8 cellular contexts compared by ENCODE assay signal in the genomic region with DNA sequence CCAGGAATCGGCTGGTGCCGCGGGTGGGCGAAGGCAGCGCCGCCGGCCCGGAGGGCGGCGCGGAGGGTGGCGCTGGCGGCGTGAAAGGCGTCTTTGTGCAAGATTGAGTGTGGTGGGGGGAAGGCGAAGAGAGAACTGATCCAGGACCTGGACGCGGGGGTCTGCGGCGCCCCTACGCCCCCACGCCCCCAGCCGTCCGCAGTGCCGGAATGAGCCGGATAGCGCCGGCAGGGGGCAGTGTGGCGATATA. TPM values are rescaled to one million over a fixed set of nuclear protein-coding genes. Genes with fewer than 3 reads are reported as not detected.
DNase-seq lines count a peak whose midpoint lies in the region; ATAC-seq and TF ChIP-seq lines count a peak whose summit lies in the region.

No MANE protein-coding gene starts in this region.

- no peaks in the 10 kb centered on the region for H3K36me3 ChIP-seq in GM23338 (ENCODE audit: insufficient read depth)
- H3K36me3 ChIP-seq in endodermal cell (ENCODE audit: control insufficient read depth, insufficient read depth, low read length): no peaks in the 10 kb centered on the region
- no peaks in the 10 kb centered on the region for H3K36me3 ChIP-seq in muscle layer of colon (ENCODE audit: insufficient read depth, low read length)
- no peaks in the 10 kb centered on the region for H3K36me3 ChIP-seq in thoracic aorta

- peaks cover 14% of the 10 kb centered on the region for H3K4me1 ChIP-seq in GM23338 (ENCODE audit: insufficient read depth)
- H3K4me1 ChIP-seq in endodermal cell (ENCODE audit: control insufficient read depth, insufficient read depth, low read length): peaks cover 3% of the 10 kb centered on the region
- H3K4me1 ChIP-seq in muscle layer of colon (ENCODE audit: insufficient read depth, low read length): peaks cover 12% of the 10 kb centered on the region
- peaks cover 3 to 19% of the 10 kb centered on the region in 2 donors for H3K4me1 ChIP-seq in thoracic aorta (ENCODE audit: control insufficient read depth in 1 of 2, low read depth in 2 of 2)

- H2AFZ ChIP-seq in GM23338: peak overlapping the region; percentile 44

- peaks cover 45% of the 10 kb centered on the region for H3K27me3 ChIP-seq in GM23338 (ENCODE audit: insufficient read depth)
- H3K27me3 ChIP-seq in endodermal cell (ENCODE audit: control insufficient read depth, insufficient read depth, low read length, poor library complexity, severe bottlenecking): no peaks in the 10 kb centered on the region
- no peaks in the 10 kb centered on the region for H3K27me3 ChIP-seq in muscle layer of colon (ENCODE audit: control insufficient read depth in 1 of 2, insufficient read depth in 2 of 2, low read length in 2 of 2)
- H3K27me3 ChIP-seq in thoracic aorta (replicated peaks; ENCODE audit: insufficient read depth): no peaks in the 10 kb centered on the region

- peaks cover 12% of the 10 kb centered on the region; the same call in 1 of the 2 replicates for H3F3A ChIP-seq in GM23338 (replicated peaks; ENCODE audit: low read depth)

- TF ChIP-seq CTCF in GM23338 (conservative IDR thresholded peaks at IDR 0.05; ENCODE audit: low read depth in 2 of 2): peak; percentile 62 to 82
- TF ChIP-seq CTCF in endodermal cell (conservative IDR thresholded peaks at IDR 0.05): peak; percentile 87
- peak; percentile 64 for TF ChIP-seq CTCF in thoracic aorta (IDR thresholded peaks at IDR 0.05)

- peak overlapping the region; percentile 75 for H3K4me3 ChIP-seq in GM23338
- H3K4me3 ChIP-seq in endodermal cell (ENCODE audit: low read length): peak overlapping the region; percentile 98
- H3K4me3 ChIP-seq in muscle layer of colon (ENCODE audit: low read depth in 1 of 2, low read length in 2 of 2): peak overlapping the region; percentile 72 to 87
- H3K4me3 ChIP-seq in thoracic aorta: peak overlapping the region; percentile 81

- peak overlapping the region; percentile 84 for H3K9ac ChIP-seq in endodermal cell (ENCODE audit: extremely low read depth, low read length, poor library complexity, severe bottlenecking)
- H3K9ac ChIP-seq in muscle layer of colon (ENCODE audit: low read length): peak overlapping the region; percentile 16

- H3K27me3 Mint-ChIP-seq in GM23338 (ENCODE audit: insufficient read depth, low read depth, poor library complexity) (peaks cover 44% of the 10 kb centered on the region), endodermal cell (ENCODE audit: insufficient read depth) (no peaks in the 10 kb centered on the region)

- H3K9me2 ChIP-seq in GM23338 (ENCODE audit: insufficient read depth): no peaks in the 10 kb centered on the region

- 0% methylated on average over 1 to 29 of the region's 29 CpGs for WGBS in endodermal cell (ENCODE audit: insufficient coverage in 1 of 2, insufficient read length in 1 of 2), 2 experiments

- no peaks in the 10 kb centered on the region for H3K9me3 ChIP-seq in endodermal cell (ENCODE audit: control insufficient read depth, low read length)
- no peaks in the 10 kb centered on the region for H3K9me3 ChIP-seq in muscle layer of colon (ENCODE audit: low read length)
- H3K9me3 ChIP-seq in thoracic aorta: no peaks in the 10 kb centered on the region

- no peaks in the 10 kb centered on the region for H3K79me2 ChIP-seq in GM23338 (replicated peaks; ENCODE audit: insufficient read depth)

- peaks cover 7% of the 10 kb centered on the region; the same call in 1 of the 2 replicates for H4K20me1 ChIP-seq in GM23338 (replicated peaks; ENCODE audit: insufficient read depth)

- peaks cover 37% of the 10 kb centered on the region for H3K4me1 Mint-ChIP-seq in GM23338
- H3K4me1 Mint-ChIP-seq in endodermal cell: peaks cover 23% of the 10 kb centered on the region

- H3K4me3 Mint-ChIP-seq in GM23338 (peak overlapping the region; percentile 93), endodermal cell (peak overlapping the region; percentile 97)

- H3K36me3 Mint-ChIP-seq in GM23338 (ENCODE audit: low read depth): no peaks in the 10 kb centered on the region; the same call in 2 of the 3 replicates
- peaks cover 3% of the 10 kb centered on the region for H3K36me3 Mint-ChIP-seq in endodermal cell (ENCODE audit: low read depth)

- H3K9me3 Mint-ChIP-seq in GM23338 (peaks cover 2% of the 10 kb centered on the region; the same call in 1 of the 3 replicates), endodermal cell (no peaks in the 10 kb centered on the region)

- peak; percentile 9 for ATAC-seq in GM23338
- ATAC-seq in thoracic aorta (ENCODE audit: insufficient number of reproducible peaks, low FRiP score, low read depth): no peak
- ATAC-seq in GM21515 (IDR thresholded peaks at IDR 0.05; ENCODE audit: unreplicated experiment): no peak
- ATAC-seq in GM21786 (IDR thresholded peaks at IDR 0.05; ENCODE audit: unreplicated experiment): no peak

- H3K27ac ChIP-seq in GM23338 (ENCODE audit: low read depth) (no peak overlapping the region), endodermal cell (ENCODE audit: low read depth, low read length) (peak overlapping the region; percentile 50), muscle layer of colon (ENCODE audit: low read depth, low read length) (peak overlapping the region; percentile 77), thoracic aorta (no peak overlapping the region)

- DNase-seq in GM23338 (ENCODE audit: low spot score) (no peak), endodermal cell (peak; percentile 89), thoracic aorta (ENCODE audit: low spot score) (no peak), NCI-H1105 (lab: John Stamatoyannopoulos, UW) (no peak)
- peak; percentile 54 for DNase-seq in activated CD4-positive, alpha-beta T cell treated with anti-CD3 and anti-CD28 coated beads, Interleukin-2, amount 50 U/mL, for 1 hour

- H3K27ac Mint-ChIP-seq in GM23338: no peak overlapping the region
- peak overlapping the region; percentile 89 for H3K27ac Mint-ChIP-seq in endodermal cell

- H3K4me2 ChIP-seq in GM23338: peak overlapping the region; percentile 88

TF ChIP-seq in GM23338, 12 proteins besides CTCF, POLR2A, EP300 and RAD21 (continues in another document):
- TF ChIP-seq EZH2phosphoT487 (IDR thresholded peaks at IDR 0.05; ENCODE audit: unreplicated experiment) (no peak), POLR2AphosphoS5 (IDR thresholded peaks at IDR 0.05; ENCODE audit: low read depth) (no peak; the same call in 1 of the 2 replicates)
- TF ChIP-seq, protein P1, sequence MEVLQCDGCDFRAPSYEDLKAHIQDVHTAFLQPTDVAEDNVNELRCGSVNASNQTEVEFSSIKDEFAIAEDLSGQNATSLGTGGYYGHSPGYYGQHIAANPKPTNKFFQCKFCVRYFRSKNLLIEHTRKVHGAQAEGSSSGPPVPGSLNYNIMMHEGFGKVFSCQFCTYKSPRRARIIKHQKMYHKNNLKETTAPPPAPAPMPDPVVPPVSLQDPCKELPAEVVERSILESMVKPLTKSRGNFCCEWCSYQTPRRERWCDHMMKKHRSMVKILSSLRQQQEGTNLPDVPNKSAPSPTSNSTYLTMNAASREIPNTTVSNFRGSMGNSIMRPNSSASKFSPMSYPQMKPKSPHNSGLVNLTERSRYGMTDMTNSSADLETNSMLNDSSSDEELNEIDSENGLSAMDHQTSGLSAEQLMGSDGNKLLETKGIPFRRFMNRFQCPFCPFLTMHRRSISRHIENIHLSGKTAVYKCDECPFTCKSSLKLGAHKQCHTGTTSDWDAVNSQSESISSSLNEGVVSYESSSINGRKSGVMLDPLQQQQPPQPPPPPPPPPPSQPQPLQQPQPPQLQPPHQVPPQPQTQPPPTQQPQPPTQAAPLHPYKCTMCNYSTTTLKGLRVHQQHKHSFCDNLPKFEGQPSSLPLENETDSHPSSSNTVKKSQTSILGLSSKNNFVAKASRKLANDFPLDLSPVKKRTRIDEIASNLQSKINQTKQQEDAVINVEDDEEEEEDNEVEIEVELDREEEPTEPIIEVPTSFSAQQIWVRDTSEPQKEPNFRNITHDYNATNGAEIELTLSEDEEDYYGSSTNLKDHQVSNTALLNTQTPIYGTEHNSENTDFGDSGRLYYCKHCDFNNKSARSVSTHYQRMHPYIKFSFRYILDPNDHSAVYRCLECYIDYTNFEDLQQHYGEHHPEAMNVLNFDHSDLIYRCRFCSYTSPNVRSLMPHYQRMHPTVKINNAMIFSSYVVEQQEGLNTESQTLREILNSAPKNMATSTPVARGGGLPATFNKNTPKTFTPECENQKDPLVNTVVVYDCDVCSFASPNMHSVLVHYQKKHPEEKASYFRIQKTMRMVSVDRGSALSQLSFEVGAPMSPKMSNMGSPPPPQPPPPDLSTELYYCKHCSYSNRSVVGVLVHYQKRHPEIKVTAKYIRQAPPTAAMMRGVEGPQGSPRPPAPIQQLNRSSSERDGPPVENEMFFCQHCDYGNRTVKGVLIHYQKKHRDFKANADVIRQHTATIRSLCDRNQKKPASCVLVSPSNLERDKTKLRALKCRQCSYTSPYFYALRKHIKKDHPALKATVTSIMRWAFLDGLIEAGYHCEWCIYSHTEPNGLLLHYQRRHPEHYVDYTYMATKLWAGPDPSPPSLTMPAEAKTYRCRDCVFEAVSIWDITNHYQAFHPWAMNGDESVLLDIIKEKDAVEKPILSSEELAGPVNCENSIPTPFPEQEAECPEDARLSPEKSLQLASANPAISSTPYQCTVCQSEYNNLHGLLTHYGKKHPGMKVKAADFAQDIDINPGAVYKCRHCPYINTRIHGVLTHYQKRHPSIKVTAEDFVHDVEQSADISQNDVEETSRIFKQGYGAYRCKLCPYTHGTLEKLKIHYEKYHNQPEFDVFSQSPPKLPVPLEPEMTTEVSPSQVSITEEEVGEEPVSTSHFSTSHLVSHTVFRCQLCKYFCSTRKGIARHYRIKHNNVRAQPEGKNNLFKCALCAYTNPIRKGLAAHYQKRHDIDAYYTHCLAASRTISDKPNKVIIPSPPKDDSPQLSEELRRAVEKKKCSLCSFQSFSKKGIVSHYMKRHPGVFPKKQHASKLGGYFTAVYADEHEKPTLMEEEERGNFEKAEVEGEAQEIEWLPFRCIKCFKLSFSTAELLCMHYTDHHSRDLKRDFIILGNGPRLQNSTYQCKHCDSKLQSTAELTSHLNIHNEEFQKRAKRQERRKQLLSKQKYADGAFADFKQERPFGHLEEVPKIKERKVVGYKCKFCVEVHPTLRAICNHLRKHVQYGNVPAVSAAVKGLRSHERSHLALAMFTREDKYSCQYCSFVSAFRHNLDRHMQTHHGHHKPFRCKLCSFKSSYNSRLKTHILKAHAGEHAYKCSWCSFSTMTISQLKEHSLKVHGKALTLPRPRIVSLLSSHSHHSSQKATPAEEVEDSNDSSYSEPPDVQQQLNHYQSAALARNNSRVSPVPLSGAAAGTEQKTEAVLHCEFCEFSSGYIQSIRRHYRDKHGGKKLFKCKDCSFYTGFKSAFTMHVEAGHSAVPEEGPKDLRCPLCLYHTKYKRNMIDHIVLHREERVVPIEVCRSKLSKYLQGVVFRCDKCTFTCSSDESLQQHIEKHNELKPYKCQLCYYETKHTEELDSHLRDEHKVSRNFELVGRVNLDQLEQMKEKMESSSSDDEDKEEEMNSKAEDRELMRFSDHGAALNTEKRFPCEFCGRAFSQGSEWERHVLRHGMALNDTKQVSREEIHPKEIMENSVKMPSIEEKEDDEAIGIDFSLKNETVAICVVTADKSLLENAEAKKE (CRISPR knock-in tag; IDR thresholded peaks at IDR 0.05): no peak

RNA-seq across cellular contexts. Expression of a gene that starts 4.5 kb away (rescaled TPM):
- 34.1 and 34.3 TPM in 2 replicates for total RNA-seq in GM23338 (2014; rRNA removed; shearing (Covaris generic))
- polyA plus RNA-seq in GM23338 (2016; fragmentation: Nextera tagmentation; extraction: Ambion mirVana): 20.5 and 21.7 TPM in 2 replicates
- total RNA-seq in endodermal cell: 10 to 100 TPM; 60.2 to 71.6 TPM
- 105 TPM for polyA plus RNA-seq in endodermal cell (2013, experiment 1 of 2)
- polyA plus RNA-seq in endodermal cell (2013, experiment 2 of 2): 81.8 TPM
- 10 to 100 TPM; 11.9 to 23.1 TPM for total RNA-seq in thoracic aorta

Comparison
In these comparisons a context has a peak if more than half of its experiments do, and no peak if none do; other contexts are left out.
1. DNase-seq: peak in activated CD4-positive, alpha-beta T cell treated with anti-CD3 and anti-CD28 coated beads, Interleukin-2, amount 50 U/mL, for 1 hour (single experiment) and endodermal cell (single experiment); none in GM23338 (single experiment), thoracic aorta (single experiment) and NCI-H1105 (single experiment).
2. H3K27ac ChIP-seq: peak in endodermal cell (single experiment) and muscle layer of colon (single experiment); none in GM23338 (single experiment) and thoracic aorta (0 of 2).
3. Peak in every context shown above with its lines, with median percentiles within 50 percentile points of each other: H3K4me3 ChIP-seq and CTCF ChIP-seq.